Comparison of ENCODE assay signal across 8 cellular contexts in the genomic region with DNA sequence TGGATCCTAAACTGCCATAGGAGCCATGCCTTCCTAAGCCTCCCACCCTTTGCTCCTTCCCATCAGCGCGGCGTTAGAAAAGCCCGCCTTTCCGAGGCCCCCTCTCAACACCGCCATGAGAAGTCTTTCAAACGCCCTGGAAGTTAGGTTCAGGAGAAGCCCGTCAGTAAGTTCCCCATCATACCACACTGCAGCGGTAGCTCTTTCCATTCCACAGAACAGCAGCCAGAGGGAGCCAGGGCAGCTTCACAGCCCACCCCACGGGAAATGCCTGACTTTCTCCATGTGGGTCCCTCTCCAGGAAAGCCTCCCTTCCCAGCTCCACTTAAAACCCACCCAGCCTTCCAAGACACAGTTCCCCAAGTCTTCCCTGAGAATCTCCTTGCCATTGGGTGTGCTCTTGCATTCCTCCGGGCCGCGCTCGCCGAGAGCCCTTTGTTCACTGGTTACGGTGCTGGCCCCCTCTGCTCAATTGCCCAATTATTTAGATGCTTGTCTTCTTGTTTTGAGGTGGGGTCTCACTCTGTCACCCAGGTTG. TPM values are rescaled to one million over a fixed set of nuclear protein-coding genes. Genes with fewer than 3 reads are reported as not detected.
DNase-seq lines count a peak whose midpoint lies in the region; ATAC-seq, FAIRE-seq and TF ChIP-seq lines count a peak whose summit lies in the region.

No MANE protein-coding gene starts in this region.

- H4K20me1 ChIP-seq in BLaER1, result peaks cover 44% of the 10 kb centered on the region

- no peak for TF ChIP-seq POLR2A in GM12891 (IDR thresholded peaks at IDR 0.05; ENCODE audit: low read depth, low read length)
- TF ChIP-seq POLR2A in body of pancreas (IDR thresholded peaks at IDR 0.05), result no peak

- H3K9ac ChIP-seq in BLaER1, result no peak overlapping the region

- H3K4me2 ChIP-seq in BLaER1, result peak overlapping the region; percentile 88

- peaks cover 32 to 55% (median 38%) of the 10 kb centered on the region in 7 donors for H3K4me1 Mint-ChIP-seq in naive thymus-derived CD4-positive, alpha-beta T cell

- no peak overlapping the region for H3K27ac ChIP-seq in BLaER1
- H3K27ac ChIP-seq in naive thymus-derived CD4-positive, alpha-beta T cell (ENCODE audit: low read depth, low read length), result peak overlapping the region; percentile 72
- peak overlapping the region in 2 of 4 donors; percentile 52 to 69 for H3K27ac ChIP-seq in body of pancreas

- intact Hi-C loops in naive thymus-derived CD4-positive, alpha-beta T cell (cut with micrococcal nuclease), result loop anchor here in 1 of 2 donors (10.0 kb wide), 1 partner anchor 499 kb away; no protein-coding TSS in a partner anchor
- intact Hi-C loops in body of pancreas (cut with DNase I), result no loop called here

- H3K36me3 ChIP-seq in BLaER1 (no peaks in the 10 kb centered on the region), body of pancreas (replicated peaks in 1 of 2; ENCODE audit: insufficient read depth in 1 of 2, low read depth in 2 of 2) (no peaks in the 10 kb centered on the region)
- no peaks in the 10 kb centered on the region for H3K36me3 ChIP-seq in naive thymus-derived CD4-positive, alpha-beta T cell (ENCODE audit: control insufficient read depth in 2 of 3, insufficient read depth in 3 of 3, low read length in 3 of 3)

- WGBS in body of pancreas, 2 donors, result 82 to 88% methylated on average over 16 of the region's 16 CpGs

- no peaks in the 10 kb centered on the region for H3K9me3 Mint-ChIP-seq in naive thymus-derived CD4-positive, alpha-beta T cell

- H3K4me3 ChIP-seq in BLaER1, result peak overlapping the region; percentile 36; the same call in 1 of the 2 replicates
- peak overlapping the region; percentile 19 for H3K4me3 ChIP-seq in naive thymus-derived CD4-positive, alpha-beta T cell (ENCODE audit: low read length)
- H3K4me3 ChIP-seq in body of pancreas, result no peak overlapping the region

- peak overlapping the region; percentile 76 to 90 (median 84) for H3K4me3 Mint-ChIP-seq in naive thymus-derived CD4-positive, alpha-beta T cell

- peak overlapping the region; percentile 91 to 99 (median 96) for H3K27ac Mint-ChIP-seq in naive thymus-derived CD4-positive, alpha-beta T cell

- CTCF ChIA-PET in naive thymus-derived CD4-positive, alpha-beta T cell (lab: Charles Lee), result interaction anchor here (0.7 to 3.0 kb wide), 8 partner anchors 9 to 67 kb away, joined by 3 to 18 read pairs (median 5); no protein-coding TSS in a partner anchor

- H3K9me3 ChIP-seq in BLaER1, result no peaks in the 10 kb centered on the region
- H3K9me3 ChIP-seq in naive thymus-derived CD4-positive, alpha-beta T cell (ENCODE audit: control insufficient read depth in 2 of 3, low read length in 3 of 3), result no peaks in the 10 kb centered on the region
- H3K9me3 ChIP-seq in body of pancreas, result no peaks in the 10 kb centered on the region

- no peak for ATAC-seq in naive thymus-derived CD4-positive, alpha-beta T cell
- no peak for ATAC-seq in GM18868 (IDR thresholded peaks at IDR 0.05; ENCODE audit: unreplicated experiment)
- ATAC-seq in body of pancreas, result no peak

- H3K27me3 ChIP-seq in BLaER1 (peaks cover 32% of the 10 kb centered on the region), body of pancreas (no peaks in the 10 kb centered on the region)
- H3K27me3 ChIP-seq in naive thymus-derived CD4-positive, alpha-beta T cell (ENCODE audit: control insufficient read depth in 2 of 2, insufficient read depth in 2 of 2, low read length in 2 of 2), result no peaks in the 10 kb centered on the region

- H3K4me1 ChIP-seq in BLaER1 (peaks cover 49% of the 10 kb centered on the region), body of pancreas (peaks cover 20% of the 10 kb centered on the region)
- peaks cover 25 to 37% of the 10 kb centered on the region in 2 donors for H3K4me1 ChIP-seq in naive thymus-derived CD4-positive, alpha-beta T cell (ENCODE audit: control insufficient read depth in 2 of 2, insufficient read depth in 2 of 2, low read length in 2 of 2)

- POLR2A ChIA-PET in naive thymus-derived CD4-positive, alpha-beta T cell (lab: Charles Lee), result interaction anchor here (0.9 to 4.5 kb wide), 11 partner anchors 9 to 49 kb away, joined by 3 to 37 read pairs (median 7); a partner anchor contains a TSS

- peaks cover 0 to 12% (median 8%) of the 10 kb centered on the region in 5 donors for H3K36me3 Mint-ChIP-seq in naive thymus-derived CD4-positive, alpha-beta T cell

- no peak for FAIRE-seq in GM12891 (lab: Jason Lieb, UNC)

- no peaks in the 10 kb centered on the region for H3K27me3 Mint-ChIP-seq in naive thymus-derived CD4-positive, alpha-beta T cell

- peak; percentile 14 for DNase-seq in M059J (ENCODE audit: low read depth)
- peak; percentile 39 for DNase-seq in dermis blood vessel endothelial cell
- DNase-seq in naive thymus-derived CD4-positive, alpha-beta T cell, result peak in 4 of 9 donors; percentile 7 to 24 (median 10)
- no peak for DNase-seq in GM12891 (ENCODE audit: insufficient read length, low spot score)
- no peak for DNase-seq in NCI-H1105 treated with DMSO at 0.1 percent for 48 hours (lab: John Stamatoyannopoulos, UW)
- DNase-seq in body of pancreas, result no peak

- peak in 1 of 7 experiments; percentile 29 for TF ChIP-seq CTCF in body of pancreas (IDR thresholded peaks at IDR 0.05)

TF ChIP-seq in GM12891, 5 proteins besides CTCF, POLR2A, EP300 and RAD21:
- TF ChIP-seq POLR2AphosphoS5 (IDR thresholded peaks at IDR 0.05; ENCODE audit: low read depth, low read length) (no peak), SPI1 (IDR thresholded peaks at IDR 0.05; ENCODE audit: low read depth, low read length) (no peak), PAX5 (IDR thresholded peaks at IDR 0.05; ENCODE audit: insufficient read depth, low read length, severe bottlenecking) (no peak), TAF1 (IDR thresholded peaks at IDR 0.05; ENCODE audit: low read depth, low read length) (no peak), POU2F2 (IDR thresholded peaks at IDR 0.05; ENCODE audit: low read depth, low read length) (no peak)

RNA-seq across cellular contexts. Expression of a gene that starts 28.7 kb away (rescaled TPM):
- total RNA-seq in M059J (2014; rRNA removed; shearing (Covaris generic)), result 5.8 and 18.0 TPM in 2 replicates
- total RNA-seq in dermis blood vessel endothelial cell, result 19.9 and 26.1 TPM in 2 replicates
- total RNA-seq in naive thymus-derived CD4-positive, alpha-beta T cell, result 10 to 100 TPM in 4 of 5 experiments, 1 to 10 TPM in 1; 9.5 to 28.9 (median 15.1) TPM
- 1 to 10 TPM; 6.9 to 7.9 TPM for polyA plus RNA-seq in naive thymus-derived CD4-positive, alpha-beta T cell
- polyA plus RNA-seq in GM12891 (2012; ENCODE audit: low read depth, missing spikeins), result 7.1 TPM
- 10 to 100 TPM; 23.1 to 71.9 TPM for total RNA-seq in body of pancreas

RNA-seq across cellular contexts. Expression of a gene that starts 44.9 kb away (rescaled TPM):
- 57.0 and 78.0 TPM in 2 replicates for total RNA-seq in M059J (2014; rRNA removed; shearing (Covaris generic))
- total RNA-seq in dermis blood vessel endothelial cell (61.6 and 63.6 TPM in 2 replicates), body of pancreas (10 to 100 TPM; 17.5 to 39.2 TPM)
- 10 to 100 TPM; 31.7 to 62.2 (median 33.4) TPM for total RNA-seq in naive thymus-derived CD4-positive, alpha-beta T cell
- 10 to 100 TPM; 33.2 to 47.7 TPM for polyA plus RNA-seq in naive thymus-derived CD4-positive, alpha-beta T cell
- 16.1 TPM for polyA plus RNA-seq in GM12891 (2012; ENCODE audit: low read depth, missing spikeins)

RNA-seq across cellular contexts. Expression of a gene that starts 56.0 kb away (rescaled TPM):
- not detected in 2 replicates for total RNA-seq in M059J (2014; rRNA removed; shearing (Covaris generic))
- not detected in 2 replicates for total RNA-seq in dermis blood vessel endothelial cell
- not detected for total RNA-seq in naive thymus-derived CD4-positive, alpha-beta T cell
- not detected for polyA plus RNA-seq in naive thymus-derived CD4-positive, alpha-beta T cell
- polyA plus RNA-seq in GM12891 (2012; ENCODE audit: low read depth, missing spikeins), result 0.21 TPM
- total RNA-seq in body of pancreas, result not detected

Comparison
In these comparisons a context has a peak if more than half of its experiments do, and no peak if none do; other contexts are left out.
1. H3K4me3 ChIP-seq: peak in BLaER1 (single experiment) and naive thymus-derived CD4-positive, alpha-beta T cell (single experiment); none in body of pancreas (0 of 2).
2. DNase-seq: peak in M059J (single experiment) and dermis blood vessel endothelial cell (single experiment); none in GM12891 (single experiment), NCI-H1105 treated with DMSO at 0.1 percent for 48 hours (single experiment) and body of pancreas (0 of 4).